8 cellular contexts compared by ENCODE assay signal in genomic region chr14:69260979-69261605, GRCh38. TPM values are rescaled to one million over a fixed set of nuclear protein-coding genes. Genes with fewer than 3 reads are reported as not detected.
DNase-seq lines count a peak whose midpoint lies in the region; ATAC-seq, FAIRE-seq and TF ChIP-seq lines count a peak whose summit lies in the region.

No MANE protein-coding gene starts in this region.

- no peak for FAIRE-seq in small intestine (lab: Jason Lieb, UNC)

- H3K27ac ChIP-seq in hepatocyte (peak overlapping the region; percentile 64), small intestine (ENCODE audit: low read depth in 1 of 2, low read length in 1 of 2) (no peak overlapping the region)

- H3K36me3 Mint-ChIP-seq in activated naive CD8-positive, alpha-beta T cell treated with anti-CD3 and anti-CD28 coated beads for 36 hours: no peaks in the 10 kb centered on the region

- no peaks in the 10 kb centered on the region for H3K9me2 ChIP-seq in hepatocyte (replicated peaks; ENCODE audit: insufficient read depth)

- H3K4me3 ChIP-seq in hepatocyte (peak overlapping the region; percentile 90), small intestine (ENCODE audit: low read depth in 1 of 2, low read length in 2 of 2) (peak overlapping the region in 1 of 2 donors; percentile 58)

- no peak overlapping the region for H3K27ac Mint-ChIP-seq in activated naive CD8-positive, alpha-beta T cell treated with anti-CD3 and anti-CD28 coated beads for 36 hours

- ATAC-seq in GM18868 (IDR thresholded peaks at IDR 0.05; ENCODE audit: unreplicated experiment): no peak
- ATAC-seq in HG03469 (IDR thresholded peaks at IDR 0.05; ENCODE audit: unreplicated experiment): no peak

- peak overlapping the region; percentile 100 for H3K4me2 ChIP-seq in hepatocyte

- 1% methylated on average over 39 of the region's 55 CpGs for WGBS in hepatocyte (ENCODE audit: low lambda C conversion rate, missing lambda C conversion rate)
- 1% methylated on average over 44 to 55 of the region's 55 CpGs for WGBS in small intestine, 3 donors

- peaks cover 1% of the 10 kb centered on the region for H3K4me1 Mint-ChIP-seq in activated naive CD8-positive, alpha-beta T cell treated with anti-CD3 and anti-CD28 coated beads for 36 hours

- peaks cover 11% of the 10 kb centered on the region for H3K4me1 ChIP-seq in hepatocyte (ENCODE audit: insufficient read depth)
- H3K4me1 ChIP-seq in small intestine (ENCODE audit: control insufficient read depth in 2 of 2, insufficient read depth in 1 of 2, low read depth in 1 of 2, low read length in 1 of 2): peaks cover 0 to 7% of the 10 kb centered on the region in 2 donors

- H3K36me3 ChIP-seq in hepatocyte (replicated peaks; ENCODE audit: insufficient read depth, low read depth) (no peaks in the 10 kb centered on the region), small intestine (ENCODE audit: control insufficient read depth in 2 of 2, insufficient read depth in 2 of 2, low read length in 2 of 2) (no peaks in the 10 kb centered on the region)

- H3K27me3 ChIP-seq in hepatocyte (peaks cover 40% of the 10 kb centered on the region), small intestine (ENCODE audit: control insufficient read depth in 2 of 2, insufficient read depth in 2 of 2, low read length in 2 of 2) (peaks cover 0 to 7% of the 10 kb centered on the region in 2 donors)

- DNase-seq in DMS53 (lab: John Stamatoyannopoulos, UW) (peak; percentile 67), DMS53 treated with DMSO at 0.1 percent for 48 hours (lab: John Stamatoyannopoulos, UW; ENCODE audit: unreplicated experiment) (no peak), NCI-H1105 (lab: John Stamatoyannopoulos, UW) (peak; percentile 28), hepatocyte (ENCODE audit: low spot score) (peak; percentile 76), small intestine (peak; percentile 54)
- peak; percentile 71 for DNase-seq in activated naive CD8-positive, alpha-beta T cell treated with anti-CD3 and anti-CD28 coated beads for 36 hours

- no peaks in the 10 kb centered on the region for H3K79me2 ChIP-seq in hepatocyte

- peak; percentile 64 for TF ChIP-seq CTCF in hepatocyte (IDR thresholded peaks at IDR 0.05; ENCODE audit: poor library complexity)

- peak overlapping the region; percentile 67 for H3K4me3 Mint-ChIP-seq in activated naive CD8-positive, alpha-beta T cell treated with anti-CD3 and anti-CD28 coated beads for 36 hours

- H3K9me3 Mint-ChIP-seq in activated naive CD8-positive, alpha-beta T cell treated with anti-CD3 and anti-CD28 coated beads for 36 hours: no peaks in the 10 kb centered on the region

- H3K9me3 ChIP-seq in hepatocyte (ENCODE audit: low read depth): no peaks in the 10 kb centered on the region
- H3K9me3 ChIP-seq in small intestine (ENCODE audit: control insufficient read depth, low read depth): no peaks in the 10 kb centered on the region

- peak overlapping the region; percentile 93 for H2AFZ ChIP-seq in hepatocyte

- no peaks in the 10 kb centered on the region for H4K20me1 ChIP-seq in hepatocyte (ENCODE audit: insufficient read depth, poor library complexity, severe bottlenecking)

- H3K27me3 Mint-ChIP-seq in activated naive CD8-positive, alpha-beta T cell treated with anti-CD3 and anti-CD28 coated beads for 36 hours: peaks cover 51% of the 10 kb centered on the region

RNA-seq across cellular contexts. Expression of gene GALNT16, which starts 1.1 kb away (rescaled TPM):
- under 1 TPM; 0.50 to 0.56 TPM for total RNA-seq in activated naive CD8-positive, alpha-beta T cell treated with anti-CD3 and anti-CD28 coated beads for 36 hours
- 1.7 and 2.4 TPM in 2 replicates for total RNA-seq in hepatocyte
- polyA plus RNA-seq in hepatocyte (1.7 and 2.6 TPM in 2 replicates), small intestine (1 to 10 TPM in 1 of 3 donors, under 1 TPM in 2; 0.45 to 2.4 (median 0.54) TPM)
